Comparison of ENCODE assay signal across 22 cellular contexts in the genomic region with DNA sequence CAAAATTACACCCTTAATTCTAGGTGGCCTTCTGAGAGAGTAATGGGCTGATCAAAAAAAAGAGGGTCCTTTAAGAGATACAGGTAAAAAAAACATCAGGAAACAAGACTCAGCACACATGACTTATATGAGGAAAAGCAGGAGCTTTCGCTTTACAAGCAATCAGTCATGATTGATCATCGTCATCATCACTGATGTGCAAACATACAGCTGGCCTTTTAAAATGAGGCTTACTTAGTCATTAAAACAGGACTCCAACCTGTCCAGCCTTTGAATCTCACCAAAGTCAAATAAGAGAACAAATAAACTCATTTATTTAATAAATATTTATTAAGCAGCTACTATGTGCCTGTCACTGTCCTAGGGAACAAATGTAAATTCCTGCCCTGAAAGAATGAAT.
"Had no signal": no experiment of that assay in that cellular context is flagged by ENCODE, and none has a peak within 500 bp of the region (broad histone marks: within the 10 kb centered on the region; RNA-seq: fewer than 3 reads in every experiment).

No MANE protein-coding gene starts in this region.

- ATAC-seq: effector memory CD8-positive, alpha-beta T cell; esophagus mucosa; gastrocnemius medialis; heart right ventricle; left cardiac atrium; left lung; left ventricle myocardium superior; lower lobe of right lung; mucosa of descending colon; naive thymus-derived CD8-positive, alpha-beta T cell had no signal

- DNase-seq: cortex of kidney; effector CD8-positive, alpha-beta T cell; effector memory CD8-positive, alpha-beta T cell; endodermal cell; erythroblast; esophagus squamous epithelium; foreskin fibroblast; foreskin melanocyte; gastrocnemius medialis; glutamatergic neuron; head of caudate nucleus; heart right ventricle; hippocampal formation; left cardiac atrium; left lung; left ventricle myocardium superior; lower lobe of right lung; mesenchymal stem cell; mucosa of descending colon; naive B cell; naive thymus-derived CD8-positive, alpha-beta T cell had no signal
